7 cellular contexts compared by ENCODE assay signal in genomic region chr20:49935746-49936152, GRCh38. TPM values are rescaled to one million over a fixed set of nuclear protein-coding genes. Genes with fewer than 3 reads are reported as not detected.
DNase-seq lines count a peak whose midpoint lies in the region; ATAC-seq and TF ChIP-seq lines count a peak whose summit lies in the region.

No MANE protein-coding gene starts in this region.

- intact Hi-C loops in Panc1 (cut with micrococcal nuclease; ENCODE audit: unreplicated experiment), result no loop called here

- DNase-seq in H7 (no peak), Panc1 (ENCODE audit: low read depth, low spot score) (no peak), fibroblast of villous mesenchyme (ENCODE audit: low read depth) (no peak), mesenteric fat pad (ENCODE audit: low spot score) (no peak), NCI-H2171 treated with DMSO at 0.1 percent for 48 hours (lab: John Stamatoyannopoulos, UW) (no peak)

- H3K36me3 ChIP-seq in H7 (replicated peaks; ENCODE audit: control insufficient read depth, insufficient read depth, low read length) (peaks cover 9% of the 10 kb centered on the region), Panc1 (ENCODE audit: control insufficient read depth, insufficient read depth, low read length) (peaks cover 5% of the 10 kb centered on the region; the same call in 1 of the 2 replicates), skeletal muscle satellite cell (ENCODE audit: insufficient read depth, low read length) (peaks cover 2% of the 10 kb centered on the region)

- peaks cover 16% of the 10 kb centered on the region for H3K4me1 ChIP-seq in Panc1 (ENCODE audit: control insufficient read depth, insufficient read depth, low read length)
- H3K4me1 ChIP-seq in skeletal muscle satellite cell (ENCODE audit: control insufficient read depth, insufficient read depth, low read length), result peaks cover 21% of the 10 kb centered on the region

- ATAC-seq in Panc1 (peak; percentile 67), HG03565 (IDR thresholded peaks at IDR 0.05; ENCODE audit: unreplicated experiment) (no peak)

- CTCF ChIA-PET in Panc1 (lab: Charles Lee), result interaction anchor here (2.1 kb wide), 1 partner anchor 136 kb away, joined by 7 read pairs; no protein-coding TSS in a partner anchor

- TF ChIP-seq CTCF in Panc1 (IDR thresholded peaks at IDR 0.05) (no peak), fibroblast of villous mesenchyme (IDR thresholded peaks at IDR 0.05; ENCODE audit: insufficient read depth, low read depth, low read length) (no peak)

- in situ Hi-C loops in Panc1 (cut with HindIII; ENCODE audit: low pct_unique_long_range_greater_than_20kb, low sequenced_read_pairs), result no loop called here

- peak overlapping the region; percentile 78 for H3K27ac ChIP-seq in Panc1 (ENCODE audit: low read length)

- H3K9me3 ChIP-seq in Panc1 (ENCODE audit: control insufficient read depth, insufficient read depth, low read depth, low read length) (no peaks in the 10 kb centered on the region), skeletal muscle satellite cell (replicated peaks; ENCODE audit: low read length) (no peaks in the 10 kb centered on the region)

- H3K27me3 ChIP-seq in H7 (ENCODE audit: control insufficient read depth, insufficient read depth, low read length) (no peaks in the 10 kb centered on the region), Panc1 (ENCODE audit: control insufficient read depth, insufficient read depth, low read length) (no peaks in the 10 kb centered on the region), skeletal muscle satellite cell (ENCODE audit: control insufficient read depth, insufficient read depth, low read length) (no peaks in the 10 kb centered on the region)

- H3K4me2 ChIP-seq in skeletal muscle satellite cell (ENCODE audit: low read length), result peak overlapping the region; percentile 76

- POLR2A ChIA-PET in Panc1 (lab: Charles Lee), result interaction anchor here (0.8 kb wide), 1 partner anchor 19 kb away, joined by 12 read pairs; no protein-coding TSS in a partner anchor

- peak overlapping the region; percentile 53 for H3K9ac ChIP-seq in skeletal muscle satellite cell (ENCODE audit: low read depth, low read length)

- H3K4me3 ChIP-seq in H7 (ENCODE audit: insufficient read depth, low read depth, low read length) (peak overlapping the region; percentile 98), Panc1 (ENCODE audit: low read depth in 2 of 2, low read length in 2 of 2) (peak overlapping the region; percentile 97 to 98), fibroblast of villous mesenchyme (ENCODE audit: low read depth, low read length) (peak overlapping the region; percentile 54), skeletal muscle satellite cell (ENCODE audit: low read length) (peak overlapping the region; percentile 98)

- BruUV-seq in Panc1 (replicated peaks; lab: Mats Ljungman, UMichigan), result no TSS peak

RNA-seq across cellular contexts. Expression of gene RNF114, which starts 0.4 kb away (rescaled TPM):
- 75.7 and 76.4 TPM in 2 replicates for total RNA-seq in H7 (2014; rRNA removed; shearing (Covaris generic))
- total RNA-seq in Panc1 (2021; ENCODE audit: unreplicated experiment) (70.0 TPM), fibroblast of villous mesenchyme (44.1 and 57.0 TPM in 2 replicates), mesenteric fat pad (59.9 TPM)
- polyA plus RNA-seq in Panc1 (2012; ENCODE audit: insufficient read length), result 71.9 TPM
- 81.4 and 126 TPM in 2 replicates for total RNA-seq in skeletal muscle satellite cell (2012; rRNA removed)

RNA-seq across cellular contexts. Expression of gene SPATA2, which starts 20.4 kb away (rescaled TPM):
- 9.7 and 11.5 TPM in 2 replicates for total RNA-seq in H7 (2014; rRNA removed; shearing (Covaris generic))
- total RNA-seq in Panc1 (2021; ENCODE audit: unreplicated experiment), result 8.3 TPM
- 8.6 TPM for polyA plus RNA-seq in Panc1 (2012; ENCODE audit: insufficient read length)
- total RNA-seq in fibroblast of villous mesenchyme, result 2.6 and 3.9 TPM in 2 replicates
- 2.8 and 3.3 TPM in 2 replicates for total RNA-seq in skeletal muscle satellite cell (2012; rRNA removed)
- total RNA-seq in mesenteric fat pad, result 4.9 TPM

RNA-seq across cellular contexts. Expression of gene SNAI1, which starts 47.0 kb away (rescaled TPM):
- total RNA-seq in H7 (2014; rRNA removed; shearing (Covaris generic)), result 9.4 and 13.3 TPM in 2 replicates
- total RNA-seq in Panc1 (2021; ENCODE audit: unreplicated experiment) (8.8 TPM), fibroblast of villous mesenchyme (1.3 TPM in 2 replicates), mesenteric fat pad (19.1 TPM)
- polyA plus RNA-seq in Panc1 (2012; ENCODE audit: insufficient read length), result 9.4 TPM
- under 0.01 TPM in 1 of 2 replicates, not detected in the other for total RNA-seq in skeletal muscle satellite cell (2012; rRNA removed)
